ENCODE assay signal across 13 cellular contexts in the genomic region with DNA sequence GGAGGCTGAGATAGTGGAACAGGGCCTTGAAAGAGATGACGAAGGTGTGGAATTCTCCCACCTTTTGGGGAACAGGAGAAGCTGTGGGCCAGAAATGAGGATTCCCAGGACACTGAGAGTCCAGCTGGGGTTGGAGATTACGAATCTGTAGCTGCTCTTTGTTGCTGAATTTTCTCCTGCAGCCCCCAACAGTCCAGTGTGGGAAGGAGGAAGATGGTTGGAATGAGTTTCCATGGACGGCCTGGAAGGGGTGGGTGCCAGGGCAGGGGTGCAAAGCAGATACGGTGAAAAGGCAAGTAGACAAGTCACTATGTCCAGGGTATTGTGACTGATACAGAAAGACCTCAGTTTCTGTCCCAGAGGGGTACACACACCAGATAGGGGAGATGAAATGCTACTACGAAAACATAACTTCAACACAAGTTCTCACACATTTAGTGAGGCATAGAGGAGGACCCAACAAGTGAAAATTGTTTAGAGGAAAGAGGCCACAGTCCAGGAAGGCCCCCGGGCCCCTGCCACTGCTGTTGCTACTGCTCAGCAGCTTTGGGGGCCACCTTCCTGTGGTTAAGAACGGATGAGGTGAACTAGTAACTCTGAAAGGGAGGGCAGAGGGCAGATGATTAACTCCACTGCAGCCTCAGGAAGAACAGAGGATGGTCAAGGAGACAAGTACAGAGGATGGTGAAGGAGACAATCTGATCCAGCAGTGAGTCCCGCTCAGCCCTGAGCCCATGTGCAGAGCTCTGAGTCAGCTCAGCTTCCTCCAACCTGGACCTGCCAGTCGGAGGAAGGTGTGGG. TPM values are rescaled to one million over a fixed set of nuclear protein-coding genes. Genes with fewer than 3 reads are reported as not detected.
A peak's percentile ranks its signal among the peaks of the same experiment; 100 is the strongest.
DNase-seq lines count a peak whose midpoint lies in the region; ATAC-seq and TF ChIP-seq lines count a peak whose summit lies in the region.
"Had no signal": no experiment of that assay in that cellular context is flagged by ENCODE, and none has a peak within 500 bp of the region (broad histone marks: within the 10 kb centered on the region; RNA-seq: fewer than 3 reads in every experiment).

No MANE protein-coding gene starts in this region.

- H3K27ac Mint-ChIP-seq in CD4-positive, alpha-beta T cell = no peak overlapping the region

- intact Hi-C loops in CD4-positive, alpha-beta T cell (cut with DNase I, micrococcal nuclease) = no loop called here

- no peak overlapping the region for H3K27ac ChIP-seq in CD4-positive, alpha-beta T cell (ENCODE audit: low read depth, low read length)
- H3K27ac ChIP-seq: sigmoid colon had no signal

- no peaks in the 10 kb centered on the region for H3K36me3 Mint-ChIP-seq in CD4-positive, alpha-beta T cell (ENCODE audit: low read depth)

- POLR2A ChIA-PET in CD4-positive, alpha-beta T cell (lab: Charles Lee) = interaction anchor here (1.1 to 2.5 kb wide), 2 partner anchors 12 to 18 kb away, joined by 4 to 13 read pairs; no protein-coding TSS in a partner anchor

- no peak overlapping the region for H3K4me3 Mint-ChIP-seq in CD4-positive, alpha-beta T cell

- CTCF ChIA-PET in CD4-positive, alpha-beta T cell (lab: Charles Lee) = interaction anchor here (1.2 kb wide), 2 partner anchors 12 to 96 kb away, joined by 3 read pairs; no protein-coding TSS in a partner anchor

- TF ChIP-seq CTCF in CD4-positive, alpha-beta T cell (IDR thresholded peaks at IDR 0.05) = no peak

- H3K9me3 Mint-ChIP-seq in CD4-positive, alpha-beta T cell = no peaks in the 10 kb centered on the region

- no peaks in the 10 kb centered on the region for H3K27me3 ChIP-seq in CD4-positive, alpha-beta T cell (ENCODE audit: control insufficient read depth, insufficient read depth, low read length)
- H3K27me3 ChIP-seq: sigmoid colon had no signal

- H3K4me1 Mint-ChIP-seq in CD4-positive, alpha-beta T cell (ENCODE audit: low read depth) = peaks cover 3% of the 10 kb centered on the region

- H3K9me3 ChIP-seq in CD4-positive, alpha-beta T cell (ENCODE audit: control insufficient read depth, low read length) = no peaks in the 10 kb centered on the region
- H3K9me3 ChIP-seq: MG63, sigmoid colon had no signal

- peak; percentile 55 for ATAC-seq in GM18499 (IDR thresholded peaks at IDR 0.05; ENCODE audit: insufficient read depth, unreplicated experiment)
- peak; percentile 55 for ATAC-seq in GM21360 (IDR thresholded peaks at IDR 0.05; ENCODE audit: unreplicated experiment)
- peak; percentile 78 for ATAC-seq in HG03342 (IDR thresholded peaks at IDR 0.05; ENCODE audit: unreplicated experiment)
- ATAC-seq in SK-N-SH treated with all-trans-retinoic acid at 6 μM for 48 hours = no peak
- ATAC-seq in CD4-positive, alpha-beta T cell (ENCODE audit: poor library complexity) = no peak
- ATAC-seq: PC-3 had no signal

- DNase-seq in iPS-NIHi7 (ENCODE audit: extremely low spot score) (peak; percentile 7), NOMO-1 (lab: John Stamatoyannopoulos, UW; ENCODE audit: unreplicated experiment in 2 of 2) (no peak)
- DNase-seq in CD4-positive, alpha-beta T cell = no peak
- DNase-seq in effector CD4-positive, alpha-beta T cell = no peak
- DNase-seq: MG63, PC-3, sigmoid colon had no signal

- H3K27me3 Mint-ChIP-seq in CD4-positive, alpha-beta T cell = no peaks in the 10 kb centered on the region

TF ChIP-seq in SK-N-SH treated with all-trans-retinoic acid at 6 μM for 48 hours, 23 proteins besides CTCF, POLR2A, EP300 and RAD21:
- TF ChIP-seq BACH2 (CRISPR knock-in tag; IDR thresholded peaks at IDR 0.05; ENCODE audit: borderline replicate concordance) (no peak), RARB (CRISPR knock-in tag; IDR thresholded peaks at IDR 0.05) (no peak), ARNTL (CRISPR knock-in tag; IDR thresholded peaks at IDR 0.05; ENCODE audit: borderline replicate concordance, low read depth) (no peak), TCF4 (CRISPR knock-in tag; IDR thresholded peaks at IDR 0.05; ENCODE audit: borderline replicate concordance) (no peak), PPARA (CRISPR knock-in tag; IDR thresholded peaks at IDR 0.05; ENCODE audit: borderline replicate concordance) (no peak), ZNF70 (CRISPR knock-in tag; IDR thresholded peaks at IDR 0.05) (no peak), ZNF565 (CRISPR knock-in tag; conservative IDR thresholded peaks at IDR 0.05; ENCODE audit: low read depth) (no peak), TOX (CRISPR knock-in tag; IDR thresholded peaks at IDR 0.05; ENCODE audit: borderline replicate concordance) (no peak), CSDC2 (CRISPR knock-in tag; IDR thresholded peaks at IDR 0.05) (no peak), ISL1 (CRISPR knock-in tag; IDR thresholded peaks at IDR 0.05) (no peak), SNAI2 (CRISPR knock-in tag; IDR thresholded peaks at IDR 0.05) (no peak), ZFP30 (CRISPR knock-in tag; IDR thresholded peaks at IDR 0.05) (no peak), ESRRG (CRISPR knock-in tag; IDR thresholded peaks at IDR 0.05) (no peak), OSR1 (CRISPR knock-in tag; IDR thresholded peaks at IDR 0.05) (no peak), GLIS3 (CRISPR knock-in tag; IDR thresholded peaks at IDR 0.05) (no peak), ZC3H10 (CRISPR knock-in tag; IDR thresholded peaks at IDR 0.05) (no peak), ZNF8 (CRISPR knock-in tag; IDR thresholded peaks at IDR 0.05) (no peak)
- TF ChIP-seq, protein P1, sequence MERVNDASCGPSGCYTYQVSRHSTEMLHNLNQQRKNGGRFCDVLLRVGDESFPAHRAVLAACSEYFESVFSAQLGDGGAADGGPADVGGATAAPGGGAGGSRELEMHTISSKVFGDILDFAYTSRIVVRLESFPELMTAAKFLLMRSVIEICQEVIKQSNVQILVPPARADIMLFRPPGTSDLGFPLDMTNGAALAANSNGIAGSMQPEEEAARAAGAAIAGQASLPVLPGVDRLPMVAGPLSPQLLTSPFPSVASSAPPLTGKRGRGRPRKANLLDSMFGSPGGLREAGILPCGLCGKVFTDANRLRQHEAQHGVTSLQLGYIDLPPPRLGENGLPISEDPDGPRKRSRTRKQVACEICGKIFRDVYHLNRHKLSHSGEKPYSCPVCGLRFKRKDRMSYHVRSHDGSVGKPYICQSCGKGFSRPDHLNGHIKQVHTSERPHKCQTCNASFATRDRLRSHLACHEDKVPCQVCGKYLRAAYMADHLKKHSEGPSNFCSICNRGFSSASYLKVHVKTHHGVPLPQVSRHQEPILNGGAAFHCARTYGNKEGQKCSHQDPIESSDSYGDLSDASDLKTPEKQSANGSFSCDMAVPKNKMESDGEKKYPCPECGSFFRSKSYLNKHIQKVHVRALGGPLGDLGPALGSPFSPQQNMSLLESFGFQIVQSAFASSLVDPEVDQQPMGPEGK (CRISPR knock-in tag; IDR thresholded peaks at IDR 0.05; ENCODE audit: borderline replicate concordance) = no peak
- TF ChIP-seq, protein P2, sequence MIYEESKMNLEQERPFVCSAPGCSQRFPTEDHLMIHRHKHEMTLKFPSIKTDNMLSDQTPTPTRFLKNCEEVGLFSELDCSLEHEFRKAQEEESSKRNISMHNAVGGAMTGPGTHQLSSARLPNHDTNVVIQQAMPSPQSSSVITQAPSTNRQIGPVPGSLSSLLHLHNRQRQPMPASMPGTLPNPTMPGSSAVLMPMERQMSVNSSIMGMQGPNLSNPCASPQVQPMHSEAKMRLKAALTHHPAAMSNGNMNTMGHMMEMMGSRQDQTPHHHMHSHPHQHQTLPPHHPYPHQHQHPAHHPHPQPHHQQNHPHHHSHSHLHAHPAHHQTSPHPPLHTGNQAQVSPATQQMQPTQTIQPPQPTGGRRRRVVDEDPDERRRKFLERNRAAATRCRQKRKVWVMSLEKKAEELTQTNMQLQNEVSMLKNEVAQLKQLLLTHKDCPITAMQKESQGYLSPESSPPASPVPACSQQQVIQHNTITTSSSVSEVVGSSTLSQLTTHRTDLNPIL (CRISPR knock-in tag; IDR thresholded peaks at IDR 0.05; ENCODE audit: low read depth) = no peak
- TF ChIP-seq, protein P3, sequence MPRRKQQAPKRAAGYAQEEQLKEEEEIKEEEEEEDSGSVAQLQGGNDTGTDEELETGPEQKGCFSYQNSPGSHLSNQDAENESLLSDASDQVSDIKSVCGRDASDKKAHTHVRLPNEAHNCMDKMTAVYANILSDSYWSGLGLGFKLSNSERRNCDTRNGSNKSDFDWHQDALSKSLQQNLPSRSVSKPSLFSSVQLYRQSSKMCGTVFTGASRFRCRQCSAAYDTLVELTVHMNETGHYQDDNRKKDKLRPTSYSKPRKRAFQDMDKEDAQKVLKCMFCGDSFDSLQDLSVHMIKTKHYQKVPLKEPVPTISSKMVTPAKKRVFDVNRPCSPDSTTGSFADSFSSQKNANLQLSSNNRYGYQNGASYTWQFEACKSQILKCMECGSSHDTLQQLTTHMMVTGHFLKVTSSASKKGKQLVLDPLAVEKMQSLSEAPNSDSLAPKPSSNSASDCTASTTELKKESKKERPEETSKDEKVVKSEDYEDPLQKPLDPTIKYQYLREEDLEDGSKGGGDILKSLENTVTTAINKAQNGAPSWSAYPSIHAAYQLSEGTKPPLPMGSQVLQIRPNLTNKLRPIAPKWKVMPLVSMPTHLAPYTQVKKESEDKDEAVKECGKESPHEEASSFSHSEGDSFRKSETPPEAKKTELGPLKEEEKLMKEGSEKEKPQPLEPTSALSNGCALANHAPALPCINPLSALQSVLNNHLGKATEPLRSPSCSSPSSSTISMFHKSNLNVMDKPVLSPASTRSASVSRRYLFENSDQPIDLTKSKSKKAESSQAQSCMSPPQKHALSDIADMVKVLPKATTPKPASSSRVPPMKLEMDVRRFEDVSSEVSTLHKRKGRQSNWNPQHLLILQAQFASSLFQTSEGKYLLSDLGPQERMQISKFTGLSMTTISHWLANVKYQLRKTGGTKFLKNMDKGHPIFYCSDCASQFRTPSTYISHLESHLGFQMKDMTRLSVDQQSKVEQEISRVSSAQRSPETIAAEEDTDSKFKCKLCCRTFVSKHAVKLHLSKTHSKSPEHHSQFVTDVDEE (CRISPR knock-in tag; IDR thresholded peaks at IDR 0.05) = no peak

RNA-seq across cellular contexts. Expression of a gene that starts 7.3 kb away (rescaled TPM):
- under 1 TPM; 0.53 to 0.55 TPM for total RNA-seq in CD4-positive, alpha-beta T cell
- total RNA-seq: astrocyte, PC-3 had no signal

RNA-seq across cellular contexts. Expression of a gene that starts 29.6 kb away (rescaled TPM):
- not detected for total RNA-seq in CD4-positive, alpha-beta T cell
- total RNA-seq: astrocyte, lower leg skin, PC-3 had no signal

RNA-seq across cellular contexts. Expression of a gene that starts 59.4 kb away (rescaled TPM):
- total RNA-seq in CD4-positive, alpha-beta T cell = 100 to 1,000 TPM; 124 TPM
- total RNA-seq: astrocyte, PC-3 had no signal

Comparison
In these comparisons a context has a peak if more than half of its experiments do, and no peak if none do; other contexts are left out.
1. ATAC-seq: peak in GM18499 (single experiment), GM21360 (single experiment) and HG03342 (single experiment); none in SK-N-SH treated with all-trans-retinoic acid at 6 μM for 48 hours (single experiment) and CD4-positive, alpha-beta T cell (single experiment).